In the genomic region with DNA sequence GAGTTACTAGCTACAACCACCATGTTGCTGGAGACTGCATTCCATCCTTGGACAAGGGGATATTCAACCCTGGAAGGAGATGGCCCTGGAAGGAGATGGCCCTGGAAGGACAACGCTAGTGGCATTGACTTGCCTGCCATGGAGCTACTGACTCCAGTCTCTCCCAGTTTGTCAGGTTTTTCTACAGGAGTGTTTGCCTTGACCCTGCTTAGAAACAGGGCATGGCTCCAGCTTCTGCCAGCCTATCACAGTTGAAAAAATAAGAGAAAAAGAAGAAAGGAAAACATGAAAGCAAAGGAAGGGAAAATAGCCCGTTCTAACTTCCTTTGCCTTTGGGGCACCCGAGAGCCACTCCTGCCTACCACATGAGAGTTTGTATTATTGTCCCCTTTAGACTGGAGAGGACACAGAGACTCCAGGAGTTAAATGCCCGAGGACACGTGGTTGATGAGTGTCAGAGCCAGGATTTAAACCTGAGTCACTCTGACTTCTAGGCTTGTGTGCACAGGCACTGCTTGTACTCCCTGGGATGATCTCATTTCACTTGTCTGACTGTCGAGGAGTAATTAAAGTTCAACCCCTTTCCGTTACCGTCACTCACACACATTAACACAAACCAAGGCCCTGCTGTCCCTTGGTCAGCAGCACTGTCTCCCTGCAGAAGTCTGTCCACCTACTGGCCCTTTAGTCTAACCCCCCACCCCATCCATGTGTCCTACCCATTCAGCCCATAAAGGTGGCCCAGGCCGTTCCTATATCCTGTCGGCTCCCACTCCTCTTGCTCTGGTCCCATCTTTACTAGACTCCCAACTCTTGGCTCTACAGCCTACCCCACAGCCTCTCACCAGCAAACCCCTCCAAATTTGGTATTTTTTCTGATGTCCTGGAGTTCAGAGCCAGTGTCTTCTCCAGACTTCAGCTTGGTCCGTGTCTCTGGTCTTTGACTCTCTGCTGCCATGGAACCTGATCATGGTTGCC, we compare ENCODE assay signal across 12 cellular contexts. TPM values are rescaled to one million over a fixed set of nuclear protein-coding genes. Genes with fewer than 3 reads are reported as not detected.
DNase-seq lines count a peak whose midpoint lies in the region; ATAC-seq, FAIRE-seq and TF ChIP-seq lines count a peak whose summit lies in the region.
"Had no signal": no experiment of that assay in that cellular context is flagged by ENCODE, and none has a peak within 500 bp of the region (broad histone marks: within the 10 kb centered on the region; RNA-seq: fewer than 3 reads in every experiment).

No MANE protein-coding gene starts in this region.

- H3K4me1 ChIP-seq in esophagus muscularis mucosa: peaks cover 7 to 13% (median 10%) of the 10 kb centered on the region in 4 donors
- H3K4me1 ChIP-seq in pancreas: peaks cover 31 to 42% (median 39%) of the 10 kb centered on the region in 3 donors

- peaks cover 34% of the 10 kb centered on the region for H3K36me3 Mint-ChIP-seq in Calu3 (ENCODE audit: insufficient read depth, unreplicated experiment)

- FAIRE-seq in RCC 7860 (lab: Jason Lieb, UNC) (peak; percentile 91), pancreas (lab: Jason Lieb, UNC) (no peak)

- intact Hi-C loops in Calu3 (cut with micrococcal nuclease; ENCODE audit: unreplicated experiment): no loop called here
- intact Hi-C loops in esophagus muscularis mucosa (cut with DNase I): no loop called here
- intact Hi-C loops in pancreas (cut with DNase I): no loop called here

- no peaks in the 10 kb centered on the region for H3K27me3 Mint-ChIP-seq in Calu3 (ENCODE audit: unreplicated experiment)

- no peak overlapping the region for H3K27ac ChIP-seq in esophagus muscularis mucosa (replicated peaks in 1 of 4)
- H3K27ac ChIP-seq in pancreas: peak overlapping the region; percentile 43 to 80 (median 67)
- H3K27ac ChIP-seq: SK-N-MC had no signal

- TSS peak; percentile 85 for BruUV-seq in Calu3 (replicated peaks; lab: Mats Ljungman, UMichigan)

- peaks cover 80% of the 10 kb centered on the region for H3K4me1 Mint-ChIP-seq in Calu3 (ENCODE audit: low read depth, unreplicated experiment)

- H3K9me3 Mint-ChIP-seq in Calu3 (ENCODE audit: low read depth, unreplicated experiment): peaks cover 4% of the 10 kb centered on the region

- CTCF ChIA-PET in Calu3 (lab: Charles Lee): interaction anchor here (3.3 kb wide), 1 partner anchor 12 kb away, joined by 17 read pairs; no protein-coding TSS in a partner anchor

- no peak overlapping the region for H3K4me3 Mint-ChIP-seq in Calu3 (ENCODE audit: low read depth, unreplicated experiment)

- peak; percentile 59 for DNase-seq in Calu3
- DNase-seq in RCC 7860 (ENCODE audit: low spot score): peak; percentile 86
- DNase-seq in esophagus muscularis mucosa (ENCODE audit: extremely low spot score): peak; percentile 81
- DNase-seq in pancreas: peak in 4 of 6 donors; percentile 36 to 78 (median 65)
- no peak for DNase-seq in C1 segment of cervical spinal cord (lab: John Stamatoyannopoulos, UW)
- DNase-seq in middle frontal gyrus (ENCODE audit: extremely low spot score, low spot score): no peak
- no peak for DNase-seq in NAMALWA (ENCODE audit: low spot score)
- DNase-seq: activated gamma-delta T cell treated with Interleukin-2 at 50 U/mL for 16 hours; H7; stimulated activated CD4-positive, alpha-beta T cell treated with anti-CD3 and anti-CD28 coated beads, Interleukin-4, amount 100 ng/mL, for 4 hours had no signal

- WGBS in esophagus muscularis mucosa: 82% methylated on average over 11 of the region's 11 CpGs
- WGBS in pancreas, 2 donors: 41 to 45% methylated on average over 11 of the region's 11 CpGs

- TF ChIP-seq POLR2A in esophagus muscularis mucosa (IDR thresholded peaks at IDR 0.05; ENCODE audit: low read depth): no peak

- TF ChIP-seq EP300 in esophagus muscularis mucosa (IDR thresholded peaks at IDR 0.05): no peak

- H3K36me3 ChIP-seq in esophagus muscularis mucosa: no peaks in the 10 kb centered on the region
- no peaks in the 10 kb centered on the region for H3K36me3 ChIP-seq in pancreas

- ATAC-seq in pancreas: peak; percentile 83 to 92 (median 86)
- no peak for ATAC-seq in HG03342 (IDR thresholded peaks at IDR 0.05; ENCODE audit: unreplicated experiment)

- peak overlapping the region; percentile 65 for H3K27ac Mint-ChIP-seq in Calu3 (ENCODE audit: unreplicated experiment)

- no peak overlapping the region for H3K4me3 ChIP-seq in esophagus muscularis mucosa
- no peak overlapping the region for H3K4me3 ChIP-seq in pancreas
- H3K4me3 ChIP-seq: SK-N-MC had no signal

- H3K9me3 ChIP-seq in esophagus muscularis mucosa: no peaks in the 10 kb centered on the region
- no peaks in the 10 kb centered on the region for H3K9me3 ChIP-seq in pancreas

- no peaks in the 10 kb centered on the region for H3K27me3 ChIP-seq in esophagus muscularis mucosa
- H3K27me3 ChIP-seq in pancreas: no peaks in the 10 kb centered on the region

- no peak for TF ChIP-seq CTCF in Calu3 (IDR thresholded peaks at IDR 0.05; ENCODE audit: unreplicated experiment)
- TF ChIP-seq CTCF in esophagus muscularis mucosa (IDR thresholded peaks at IDR 0.05): no peak
- TF ChIP-seq CTCF in pancreas (IDR thresholded peaks at IDR 0.05): no peak

RNA-seq across cellular contexts. Expression of a gene that starts 46.1 kb away (rescaled TPM):
- 17.1 and 17.6 TPM in 2 replicates for total RNA-seq in Calu3 (2022)
- total RNA-seq in esophagus muscularis mucosa: under 1 TPM in 1 of 4 donors, not detected in 3; 0.33 TPM
- total RNA-seq in pancreas: 10 to 100 TPM in 1 of 6 donors, 1 to 10 TPM in 5; 1.2 to 16.1 (median 2.7) TPM
- polyA plus RNA-seq in pancreas: 1 to 10 TPM; 2.2 to 3.5 TPM
- total RNA-seq: H7 had no signal

RNA-seq across cellular contexts. Expression of a gene that starts 52.2 kb away (rescaled TPM):
- 18.8 and 29.9 TPM in 2 replicates for total RNA-seq in Calu3 (2022)
- total RNA-seq in esophagus muscularis mucosa: 1 to 10 TPM; 2.5 to 8.6 (median 3.9) TPM
- total RNA-seq in pancreas: 100 to 1,000 TPM in 1 of 6 donors, 10 to 100 TPM in 5; 26.4 to 167 (median 44.8) TPM
- 10 to 100 TPM; 25.1 to 36.2 TPM for polyA plus RNA-seq in pancreas

RNA-seq across cellular contexts. Expression of a gene that starts 52.7 kb away (rescaled TPM):
- total RNA-seq in Calu3 (2022): 99.9 and 101 TPM in 2 replicates
- 10 to 100 TPM; 58.5 to 86.0 (median 59.4) TPM for total RNA-seq in esophagus muscularis mucosa
- total RNA-seq in pancreas: 10 to 100 TPM; 21.5 to 49.6 (median 31.0) TPM
- polyA plus RNA-seq in pancreas: 10 to 100 TPM in 1 of 2 donors, 1 to 10 TPM in 1; 8.8 to 20.1 TPM

Comparison
In these comparisons a context has a peak if more than half of its experiments do, and no peak if none do; other contexts are left out.
1. DNase-seq: peak in Calu3 (single experiment), RCC 7860 (single experiment), esophagus muscularis mucosa (single experiment) and pancreas (4 of 6); none in C1 segment of cervical spinal cord (0 of 14), middle frontal gyrus (single experiment) and NAMALWA (single experiment).
2. H3K27ac ChIP-seq: peak in pancreas (4 of 4); none in esophagus muscularis mucosa (0 of 4).